ENCODE assay signal across 9 cellular contexts in genomic region chr4:147481577-147482109, GRCh38. TPM values are rescaled to one million over a fixed set of nuclear protein-coding genes. Genes with fewer than 3 reads are reported as not detected.
A peak's percentile ranks its signal among the peaks of the same experiment; 100 is the strongest.
DNase-seq lines count a peak whose midpoint lies in the region; ATAC-seq, FAIRE-seq and TF ChIP-seq lines count a peak whose summit lies in the region.
"Had no signal": no experiment of that assay in that cellular context is flagged by ENCODE, and none has a peak within 500 bp of the region (broad histone marks: within the 10 kb centered on the region; RNA-seq: fewer than 3 reads in every experiment).

No MANE protein-coding gene starts in this region.

- no peaks in the 10 kb centered on the region for H3K9me3 ChIP-seq in astrocyte (ENCODE audit: insufficient read depth, low read depth, low read length)
- no peaks in the 10 kb centered on the region for H3K9me3 ChIP-seq in iPS-15b (ENCODE audit: control insufficient read depth, insufficient read depth, low read length)

- H3K4me2 ChIP-seq in astrocyte (ENCODE audit: low read length): peak overlapping the region; percentile 85

- FAIRE-seq in astrocyte (lab: Jason Lieb, UNC): no peak

- H4K20me1 ChIP-seq in astrocyte (ENCODE audit: insufficient read depth, low read length): no peaks in the 10 kb centered on the region

- H3K4me1 ChIP-seq in astrocyte (ENCODE audit: insufficient read depth, low read length): peaks cover 25% of the 10 kb centered on the region
- no peaks in the 10 kb centered on the region for H3K4me1 ChIP-seq in iPS-15b (ENCODE audit: control insufficient read depth, insufficient read depth, low read length)

- H3K9ac ChIP-seq in astrocyte (ENCODE audit: low read length) (peak overlapping the region; percentile 87), iPS-15b (ENCODE audit: low read depth, low read length) (no peak overlapping the region)

- ATAC-seq in GM18502 (IDR thresholded peaks at IDR 0.05; ENCODE audit: poor library complexity, unreplicated experiment) (peak; percentile 40), HG03280 (IDR thresholded peaks at IDR 0.05; ENCODE audit: unreplicated experiment) (no peak)

- H3K27me3 ChIP-seq in astrocyte (ENCODE audit: insufficient read depth, low read length) (no peaks in the 10 kb centered on the region), iPS-15b (ENCODE audit: control insufficient read depth, insufficient read depth, low read length) (peaks cover 32% of the 10 kb centered on the region)

- H3K4me3 ChIP-seq in astrocyte (ENCODE audit: insufficient read depth, low read depth, low read length) (peak overlapping the region; percentile 77), iPS-15b (ENCODE audit: low read depth, low read length) (peak overlapping the region; percentile 71), retinal pigment epithelial cell (ENCODE audit: low read length) (peak overlapping the region; percentile 55)

- H2AFZ ChIP-seq in astrocyte (ENCODE audit: low read depth, low read length): peak overlapping the region; percentile 87

- H3K36me3 Mint-ChIP-seq in astrocyte (ENCODE audit: low read depth, unreplicated experiment): no peaks in the 10 kb centered on the region

- no peak overlapping the region for H3K27ac Mint-ChIP-seq in astrocyte (ENCODE audit: unreplicated experiment)

- DNase-seq in astrocyte (ENCODE audit: low read depth): peak; percentile 31
- no peak for DNase-seq in retinal pigment epithelial cell (ENCODE audit: low read depth)
- DNase-seq in NCI-H510A treated with DMSO at 0.1 percent for 48 hours (lab: John Stamatoyannopoulos, UW): no peak
- DNase-seq in activated naive CD4-positive, alpha-beta T cell treated with Interleukin-2 at 50 U/mL for 16 hours: no peak
- no peak for DNase-seq in C1 segment of cervical spinal cord (lab: John Stamatoyannopoulos, UW)
- DNase-seq: GDM1 had no signal

- peaks cover 9% of the 10 kb centered on the region for H3K27me3 Mint-ChIP-seq in astrocyte (ENCODE audit: low read depth, unreplicated experiment)

- H3K4me1 Mint-ChIP-seq in astrocyte (ENCODE audit: low read depth, unreplicated experiment): peaks cover 7% of the 10 kb centered on the region

- H3K9me3 Mint-ChIP-seq in astrocyte (ENCODE audit: unreplicated experiment): peaks cover 2% of the 10 kb centered on the region

- peak overlapping the region; percentile 90 for H3K4me3 Mint-ChIP-seq in astrocyte (ENCODE audit: unreplicated experiment)

- TF ChIP-seq CTCF in astrocyte (IDR thresholded peaks at IDR 0.05; ENCODE audit: insufficient read depth, low read depth, low read length): no peak
- no peak for TF ChIP-seq CTCF in retinal pigment epithelial cell (conservative IDR thresholded peaks at IDR 0.05; ENCODE audit: low read depth, low read length)

- H3K36me3 ChIP-seq in astrocyte (ENCODE audit: insufficient read depth, low read length): peaks cover 4% of the 10 kb centered on the region
- no peaks in the 10 kb centered on the region for H3K36me3 ChIP-seq in iPS-15b (ENCODE audit: control insufficient read depth, insufficient read depth, low read length)

- H3K27ac ChIP-seq in astrocyte (ENCODE audit: low read depth, low read length): peak overlapping the region; percentile 69

- H3K79me2 ChIP-seq in astrocyte (ENCODE audit: insufficient read depth, low read length): peaks cover 52% of the 10 kb centered on the region

RNA-seq across cellular contexts. Expression of gene EDNRA, which starts 0.7 kb away (rescaled TPM):
- total RNA-seq in astrocyte: 6.4 and 9.3 TPM in 2 replicates
